ENCODE assay signal across 13 cellular contexts in the genomic region with DNA sequence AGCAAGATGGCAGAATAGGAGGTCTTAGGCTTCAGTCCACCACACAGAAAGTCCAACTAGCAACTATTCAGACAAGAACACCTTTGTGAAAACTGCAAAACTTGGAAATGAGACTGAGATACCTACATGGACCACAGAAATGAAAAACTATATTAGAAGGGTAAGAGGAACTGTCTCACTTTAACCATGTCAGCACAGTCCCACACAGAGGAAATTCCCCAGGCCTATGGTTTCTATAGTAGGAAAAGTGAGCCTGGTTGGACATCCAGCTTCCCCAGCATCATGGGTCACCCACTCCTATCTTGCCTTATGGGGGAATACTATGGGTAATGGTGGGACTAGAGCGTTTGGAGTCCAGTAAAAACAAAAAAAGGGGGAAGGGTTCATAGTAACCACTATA.
"Had no signal": no experiment of that assay in that cellular context is flagged by ENCODE, and none has a peak within 500 bp of the region (broad histone marks: within the 10 kb centered on the region; RNA-seq: fewer than 3 reads in every experiment).

No MANE protein-coding gene starts in this region.

- H3K27me3 ChIP-seq: gastroesophageal sphincter, pancreas, transverse colon had no signal

- H3K4me3 ChIP-seq: coronary artery, gastroesophageal sphincter, pancreas, transverse colon had no signal

- H3K9me3 ChIP-seq: gastroesophageal sphincter, pancreas, transverse colon had no signal

- H3K27ac ChIP-seq: coronary artery, gastroesophageal sphincter, pancreas, transverse colon had no signal

- DNase-seq: activated CD4-positive, CD25-positive, alpha-beta regulatory T cell treated with anti-CD3 and anti-CD28 coated beads, Interleukin-2, amount 50 U/mL, for 72 hours; activated CD8-positive, alpha-beta memory T cell treated with anti-CD3 and anti-CD28 coated beads, Interleukin-2, amount 50 U/mL, for 4 hours; activated naive CD8-positive, alpha-beta T cell treated with anti-CD3 and anti-CD28 coated beads, Interleukin-2, amount 10 ng/mL, durations not matched to agents 7 days and 5 days; aorta; effector CD4-positive, alpha-beta T cell; left ventricle myocardium superior; pancreas; SIG-M5; transverse colon had no signal

- H3K4me1 ChIP-seq: gastroesophageal sphincter, pancreas, transverse colon had no signal

- FAIRE-seq: pancreas had no signal

- ATAC-seq: gastroesophageal sphincter, left ventricle myocardium superior, pancreas had no signal

- H3K4me3 Mint-ChIP-seq: activated CD8-positive, alpha-beta T cell treated with anti-CD3 and anti-CD28 coated beads for 36 hours; activated naive CD8-positive, alpha-beta T cell treated with anti-CD3 and anti-CD28 coated beads, Interleukin-2, amount 10 ng/mL, durations not matched to agents 7 days and 5 days; mesothelial cell of epicardium had no signal

- H3K27ac Mint-ChIP-seq: activated CD8-positive, alpha-beta T cell treated with anti-CD3 and anti-CD28 coated beads for 36 hours; activated naive CD8-positive, alpha-beta T cell treated with anti-CD3 and anti-CD28 coated beads, Interleukin-2, amount 10 ng/mL, durations not matched to agents 7 days and 5 days; mesothelial cell of epicardium had no signal

- H3K36me3 ChIP-seq: gastroesophageal sphincter, pancreas, transverse colon had no signal
